Comparison of ENCODE assay signal across 6 cellular contexts in genomic region chr1:174816621-174817020, GRCh38.
DNase-seq lines count a peak whose midpoint lies in the region; ATAC-seq and TF ChIP-seq lines count a peak whose summit lies in the region.
"Not testable (repeated sequence)": the region's sequence is repeated elsewhere in the genome, so short reads cannot be mapped to it uniquely, and the experiment has no call there.

No MANE protein-coding gene starts in this region.

- not testable (repeated sequence) for H4K8ac ChIP-seq in trophoblast cell (ENCODE audit: low read depth, low read length)

- not testable (repeated sequence) for TF ChIP-seq CTCF in HCT116 (IDR thresholded peaks at IDR 0.05 in 2 of 3, conservative IDR thresholded peaks at IDR 0.05 in 1 of 3; ENCODE audit: borderline replicate concordance in 1 of 3, insufficient read depth in 1 of 3, low read depth in 2 of 3, low read length in 2 of 3); OCI-LY7 (conservative IDR thresholded peaks at IDR 0.05; ENCODE audit: low read length)

- POLR2A ChIA-PET in HCT116 (lab: Charles Lee), result not testable (repeated sequence)
- POLR2A ChIA-PET in OCI-LY7 (lab: Charles Lee), result interaction anchor here (0.8 to 2.9 kb wide), 13 partner anchors 9 to 164 kb away, joined by 4 to 24 read pairs (median 7); no protein-coding TSS in a partner anchor

- not testable (repeated sequence) for H3K9me2 ChIP-seq in HCT116 (ENCODE audit: insufficient read depth); OCI-LY7 (ENCODE audit: insufficient read depth, low read length)

- no CpG with 5 or more reads among the region's 8 CpGs for WGBS in trophoblast cell (ENCODE audit: extremely low coverage, insufficient coverage, insufficient read length)

- intact Hi-C loops in HCT116 (cut with micrococcal nuclease), result not testable (repeated sequence)
- intact Hi-C loops in OCI-LY7 (cut with micrococcal nuclease; ENCODE audit: unreplicated experiment), result loop anchor here (5.0 to 10.0 kb wide), 2 partner anchors 44 to 542 kb away; no protein-coding TSS in a partner anchor

- not testable (repeated sequence) for TF ChIP-seq RAD21 in HCT116 (IDR thresholded peaks at IDR 0.05; ENCODE audit: low read depth)

- BruUV-seq in HCT116 (replicated peaks; lab: Mats Ljungman, UMichigan); OCI-LY7 (replicated peaks; lab: Mats Ljungman, UMichigan): not testable (repeated sequence)

- H3K23ac ChIP-seq in trophoblast cell (ENCODE audit: low read length), result not testable (repeated sequence)

- H2BK5ac ChIP-seq in trophoblast cell (ENCODE audit: low read depth, low read length, poor library complexity), result not testable (repeated sequence)

- not testable (repeated sequence) for H4K12ac ChIP-seq in trophoblast cell (ENCODE audit: low read depth, low read length)

- not testable (repeated sequence) for H2BK12ac ChIP-seq in trophoblast cell (ENCODE audit: low read length)

- CTCF ChIA-PET in HCT116 (lab: Charles Lee) (interaction anchor here (0.6 to 1.4 kb wide), 2 partner anchors 38 to 171 kb away, joined by 3 read pairs; no protein-coding TSS in a partner anchor), OCI-LY7 (lab: Charles Lee; ENCODE audit: unreplicated experiment) (interaction anchor here (0.6 kb wide), 1 partner anchor 17 kb away, joined by 8 read pairs; no protein-coding TSS in a partner anchor)

- not testable (repeated sequence) for H4K91ac ChIP-seq in trophoblast cell (ENCODE audit: low read depth, low read length)

- H3K18ac ChIP-seq in trophoblast cell (ENCODE audit: low read length), result not testable (repeated sequence)

- H2AK5ac ChIP-seq in trophoblast cell (ENCODE audit: low read length), result not testable (repeated sequence)

- H3K27ac ChIP-seq in BLaER1 treated with 17β-estradiol and CSF1 and Interleukin-3, amounts not matched to agents 10 nM and 100 nM, result peak overlapping the region in 6 of 11 experiments; percentile 27 to 72 (median 66); a peak in 8 of 22 replicates
- not testable (repeated sequence) for H3K27ac ChIP-seq in HCT116 (ENCODE audit: low read depth, low read length); trophoblast cell (ENCODE audit: low read depth, low read length)
- peak overlapping the region; percentile 77 for H3K27ac ChIP-seq in OCI-LY7 (ENCODE audit: low read depth, low read length, poor library complexity, severe bottlenecking)

- not testable (repeated sequence) for TF ChIP-seq POLR2A in HCT116 (IDR thresholded peaks at IDR 0.05; ENCODE audit: borderline replicate concordance, extremely low read depth, insufficient read depth, insufficient read length)

- H3K79me1 ChIP-seq in trophoblast cell (ENCODE audit: low read length), result not testable (repeated sequence)

- H3K4me2 ChIP-seq in BLaER1 treated with 17β-estradiol and CSF1 and Interleukin-3, amounts not matched to agents 10 nM and 100 nM, result peak overlapping the region; percentile 27 to 87 (median 80); a peak in 18 of 22 replicates
- H3K4me2 ChIP-seq in HCT116 (ENCODE audit: low read length), result peak overlapping the region; percentile 55; the same call in 1 of the 2 replicates
- not testable (repeated sequence) for H3K4me2 ChIP-seq in OCI-LY7 (ENCODE audit: low read length); trophoblast cell (ENCODE audit: low read length)

- H4K20me1 ChIP-seq in BLaER1 treated with 17β-estradiol and CSF1 and Interleukin-3, amounts not matched to agents 10 nM and 100 nM; HCT116 (ENCODE audit: insufficient read depth); OCI-LY7 (ENCODE audit: insufficient read depth, low read length): not testable (repeated sequence)

- not testable (repeated sequence) for H3K9ac ChIP-seq in BLaER1 treated with 17β-estradiol and CSF1 and Interleukin-3, amounts not matched to agents 10 nM and 100 nM; HCT116 (ENCODE audit: low read length); trophoblast cell (ENCODE audit: low read length)

- H3K9me3 ChIP-seq in BLaER1 treated with 17β-estradiol and CSF1 and Interleukin-3, amounts not matched to agents 10 nM and 100 nM (replicated peaks in 1 of 11), result peaks cover 0 to 38% (median 18%) of the 10 kb centered on the region in 11 experiments; a peak in 13 of 22 replicates
- not testable (repeated sequence) for H3K9me3 ChIP-seq in HCT116 (ENCODE audit: control insufficient read depth in 1 of 2, insufficient read depth in 1 of 2, low read depth in 1 of 2, low read length in 2 of 2); OCI-LY7 (ENCODE audit: low read length); trophoblast cell (ENCODE audit: insufficient read depth, low read depth, low read length)

- not testable (repeated sequence) for H3K14ac ChIP-seq in trophoblast cell (ENCODE audit: low read length)

- H3K27me3 ChIP-seq in BLaER1 treated with 17β-estradiol and CSF1 and Interleukin-3, amounts not matched to agents 10 nM and 100 nM; HCT116 (ENCODE audit: insufficient read depth, low read length); trophoblast cell (ENCODE audit: insufficient read depth, low read length): not testable (repeated sequence)

- RAD21 ChIA-PET in HCT116 (lab: Charles Lee; ENCODE audit: low non-redundant PET in 1 of 2, low total read pairs in 2 of 2, uncharacterized antibody in 2 of 2, unreplicated experiment in 2 of 2), result not testable (repeated sequence)

- H3K4me1 ChIP-seq in BLaER1 treated with 17β-estradiol and CSF1 and Interleukin-3, amounts not matched to agents 10 nM and 100 nM, result peaks cover 27 to 56% (median 39%) of the 10 kb centered on the region in 10 experiments
- H3K4me1 ChIP-seq in HCT116 (ENCODE audit: control insufficient read depth in 1 of 2, insufficient read depth in 2 of 2, low read length in 2 of 2), result peaks cover 15 to 54% of the 10 kb centered on the region in 2 experiments
- H3K4me1 ChIP-seq in OCI-LY7 (ENCODE audit: insufficient read depth, low read length, poor library complexity, severe bottlenecking), result peaks cover 72% of the 10 kb centered on the region
- H3K4me1 ChIP-seq in trophoblast cell (ENCODE audit: control insufficient read depth in 1 of 2, insufficient read depth in 2 of 2, low read length in 2 of 2), result not testable (repeated sequence)

- H3K4ac ChIP-seq in trophoblast cell (ENCODE audit: low read depth, low read length), result not testable (repeated sequence)

- H2AFZ ChIP-seq in HCT116 (ENCODE audit: low read depth, low read length, poor library complexity, severe bottlenecking); OCI-LY7 (ENCODE audit: low read length); trophoblast cell (ENCODE audit: insufficient read depth, low read length, poor library complexity): not testable (repeated sequence)

- H3K4me3 ChIP-seq in BLaER1 treated with 17β-estradiol and CSF1 and Interleukin-3, amounts not matched to agents 10 nM and 100 nM; HCT116 (replicated peaks in 1 of 2; ENCODE audit: low read depth in 1 of 2, low read length in 2 of 2); OCI-LY7 (ENCODE audit: low read depth, low read length, poor library complexity, severe bottlenecking); trophoblast cell (ENCODE audit: low read depth, low read length): not testable (repeated sequence)

- H3K36me3 ChIP-seq in BLaER1 treated with 17β-estradiol and CSF1 and Interleukin-3, amounts not matched to agents 10 nM and 100 nM, result peaks cover 0 to 75% (median 54%) of the 10 kb centered on the region in 11 experiments; a peak in 15 of 22 replicates
- H3K36me3 ChIP-seq in HCT116 (ENCODE audit: control insufficient read depth in 1 of 2, insufficient read depth in 2 of 2, low read length in 2 of 2); trophoblast cell (ENCODE audit: control insufficient read depth in 1 of 2, insufficient read depth in 2 of 2, low read length in 2 of 2): not testable (repeated sequence)
- H3K36me3 ChIP-seq in OCI-LY7 (ENCODE audit: insufficient read depth, low read length), result peaks cover 38% of the 10 kb centered on the region

- not testable (repeated sequence) for H2BK120ac ChIP-seq in trophoblast cell (ENCODE audit: insufficient read depth, low read length, poor library complexity)

- not testable (repeated sequence) for H3K79me2 ChIP-seq in HCT116 (ENCODE audit: insufficient read depth, low read length); trophoblast cell (ENCODE audit: control insufficient read depth, insufficient read depth, low read length, poor library complexity)
- H3K79me2 ChIP-seq in OCI-LY7 (ENCODE audit: insufficient read depth, low read depth, low read length), result peaks cover 11% of the 10 kb centered on the region; the same call in 1 of the 2 replicates

- ATAC-seq in HCT116, result not testable (repeated sequence)

- DNase-seq in HCT116 (ENCODE audit: low read depth, low spot score); OCI-LY7 (ENCODE audit: low spot score): not testable (repeated sequence)
- DNase-seq in HT1080 (ENCODE audit: low read depth) (peak; percentile 30), M059J (ENCODE audit: low read depth) (peak; percentile 20), trophoblast cell (peak; percentile 58 to 69)
